1 cellular context compared by ENCODE assay signal in genomic region chr12:132489078-132489601, GRCh38.
TF ChIP-seq lines count a peak whose summit lies in the region.

No MANE protein-coding gene starts in this region.

TF ChIP-seq in HepG2, 621 proteins besides CTCF, POLR2A, EP300 and RAD21 (continued from another document and continues in another):
- TF ChIP-seq, protein P1, sequence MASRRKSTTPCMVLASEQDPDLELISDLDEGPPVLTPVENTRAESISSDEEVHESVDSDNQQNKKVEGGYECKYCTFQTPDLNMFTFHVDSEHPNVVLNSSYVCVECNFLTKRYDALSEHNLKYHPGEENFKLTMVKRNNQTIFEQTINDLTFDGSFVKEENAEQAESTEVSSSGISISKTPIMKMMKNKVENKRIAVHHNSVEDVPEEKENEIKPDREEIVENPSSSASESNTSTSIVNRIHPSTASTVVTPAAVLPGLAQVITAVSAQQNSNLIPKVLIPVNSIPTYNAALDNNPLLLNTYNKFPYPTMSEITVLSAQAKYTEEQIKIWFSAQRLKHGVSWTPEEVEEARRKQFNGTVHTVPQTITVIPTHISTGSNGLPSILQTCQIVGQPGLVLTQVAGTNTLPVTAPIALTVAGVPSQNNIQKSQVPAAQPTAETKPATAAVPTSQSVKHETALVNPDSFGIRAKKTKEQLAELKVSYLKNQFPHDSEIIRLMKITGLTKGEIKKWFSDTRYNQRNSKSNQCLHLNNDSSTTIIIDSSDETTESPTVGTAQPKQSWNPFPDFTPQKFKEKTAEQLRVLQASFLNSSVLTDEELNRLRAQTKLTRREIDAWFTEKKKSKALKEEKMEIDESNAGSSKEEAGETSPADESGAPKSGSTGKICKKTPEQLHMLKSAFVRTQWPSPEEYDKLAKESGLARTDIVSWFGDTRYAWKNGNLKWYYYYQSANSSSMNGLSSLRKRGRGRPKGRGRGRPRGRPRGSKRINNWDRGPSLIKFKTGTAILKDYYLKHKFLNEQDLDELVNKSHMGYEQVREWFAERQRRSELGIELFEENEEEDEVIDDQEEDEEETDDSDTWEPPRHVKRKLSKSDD (CRISPR knock-in tag; IDR thresholded peaks at IDR 0.05; ENCODE audit: low read depth), result no peak
- TF ChIP-seq ZNF772 (CRISPR knock-in tag; IDR thresholded peaks at IDR 0.05) (no peak), MAZ (IDR thresholded peaks at IDR 0.05; ENCODE audit: borderline replicate concordance, low read depth, low read length) (no peak), MAZ (CRISPR knock-in tag; IDR thresholded peaks at IDR 0.05; ENCODE audit: low read depth) (no peak), MTF1 (CRISPR knock-in tag; IDR thresholded peaks at IDR 0.05) (no peak), ZNF547 (CRISPR knock-in tag; IDR thresholded peaks at IDR 0.05) (no peak), SNAPC4 (CRISPR knock-in tag; IDR thresholded peaks at IDR 0.05) (no peak), SIX1 (CRISPR knock-in tag; IDR thresholded peaks at IDR 0.05; ENCODE audit: borderline replicate concordance) (no peak), ZFP41 (CRISPR knock-in tag; IDR thresholded peaks at IDR 0.05; ENCODE audit: borderline replicate concordance) (no peak), SMARCC2 (IDR thresholded peaks at IDR 0.05) (no peak), KMT2B (CRISPR knock-in tag; IDR thresholded peaks at IDR 0.05) (no peak), MIXL1 (CRISPR knock-in tag; IDR thresholded peaks at IDR 0.05) (no peak), FOSL1 (CRISPR knock-in tag; IDR thresholded peaks at IDR 0.05; ENCODE audit: borderline replicate concordance) (no peak), BCL6 (CRISPR knock-in tag; IDR thresholded peaks at IDR 0.05) (0 out of 2 replicates have a peak, but pooled peaks have one; percentile 32), ZNF720 (CRISPR knock-in tag; IDR thresholded peaks at IDR 0.05) (no peak), RARG (CRISPR knock-in tag; IDR thresholded peaks at IDR 0.05; ENCODE audit: low read depth) (no peak), ZNF563 (CRISPR knock-in tag; IDR thresholded peaks at IDR 0.05) (no peak), HNF1A (IDR thresholded peaks at IDR 0.05; ENCODE audit: low read depth) (no peak), HNF1A (CRISPR knock-in tag; IDR thresholded peaks at IDR 0.05; ENCODE audit: borderline replicate concordance) (no peak), ZKSCAN8 (CRISPR knock-in tag; IDR thresholded peaks at IDR 0.05; ENCODE audit: borderline replicate concordance) (no peak), EZH2 (conservative IDR thresholded peaks at IDR 0.05; ENCODE audit: low read depth, low read length) (0 out of 2 replicates have a peak, but pooled peaks have one; percentile 55)
- TF ChIP-seq, protein P2, sequence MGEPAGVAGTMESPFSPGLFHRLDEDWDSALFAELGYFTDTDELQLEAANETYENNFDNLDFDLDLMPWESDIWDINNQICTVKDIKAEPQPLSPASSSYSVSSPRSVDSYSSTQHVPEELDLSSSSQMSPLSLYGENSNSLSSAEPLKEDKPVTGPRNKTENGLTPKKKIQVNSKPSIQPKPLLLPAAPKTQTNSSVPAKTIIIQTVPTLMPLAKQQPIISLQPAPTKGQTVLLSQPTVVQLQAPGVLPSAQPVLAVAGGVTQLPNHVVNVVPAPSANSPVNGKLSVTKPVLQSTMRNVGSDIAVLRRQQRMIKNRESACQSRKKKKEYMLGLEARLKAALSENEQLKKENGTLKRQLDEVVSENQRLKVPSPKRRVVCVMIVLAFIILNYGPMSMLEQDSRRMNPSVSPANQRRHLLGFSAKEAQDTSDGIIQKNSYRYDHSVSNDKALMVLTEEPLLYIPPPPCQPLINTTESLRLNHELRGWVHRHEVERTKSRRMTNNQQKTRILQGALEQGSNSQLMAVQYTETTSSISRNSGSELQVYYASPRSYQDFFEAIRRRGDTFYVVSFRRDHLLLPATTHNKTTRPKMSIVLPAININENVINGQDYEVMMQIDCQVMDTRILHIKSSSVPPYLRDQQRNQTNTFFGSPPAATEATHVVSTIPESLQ (CRISPR knock-in tag; conservative IDR thresholded peaks at IDR 0.05), result no peak
- TF ChIP-seq, protein P3, sequence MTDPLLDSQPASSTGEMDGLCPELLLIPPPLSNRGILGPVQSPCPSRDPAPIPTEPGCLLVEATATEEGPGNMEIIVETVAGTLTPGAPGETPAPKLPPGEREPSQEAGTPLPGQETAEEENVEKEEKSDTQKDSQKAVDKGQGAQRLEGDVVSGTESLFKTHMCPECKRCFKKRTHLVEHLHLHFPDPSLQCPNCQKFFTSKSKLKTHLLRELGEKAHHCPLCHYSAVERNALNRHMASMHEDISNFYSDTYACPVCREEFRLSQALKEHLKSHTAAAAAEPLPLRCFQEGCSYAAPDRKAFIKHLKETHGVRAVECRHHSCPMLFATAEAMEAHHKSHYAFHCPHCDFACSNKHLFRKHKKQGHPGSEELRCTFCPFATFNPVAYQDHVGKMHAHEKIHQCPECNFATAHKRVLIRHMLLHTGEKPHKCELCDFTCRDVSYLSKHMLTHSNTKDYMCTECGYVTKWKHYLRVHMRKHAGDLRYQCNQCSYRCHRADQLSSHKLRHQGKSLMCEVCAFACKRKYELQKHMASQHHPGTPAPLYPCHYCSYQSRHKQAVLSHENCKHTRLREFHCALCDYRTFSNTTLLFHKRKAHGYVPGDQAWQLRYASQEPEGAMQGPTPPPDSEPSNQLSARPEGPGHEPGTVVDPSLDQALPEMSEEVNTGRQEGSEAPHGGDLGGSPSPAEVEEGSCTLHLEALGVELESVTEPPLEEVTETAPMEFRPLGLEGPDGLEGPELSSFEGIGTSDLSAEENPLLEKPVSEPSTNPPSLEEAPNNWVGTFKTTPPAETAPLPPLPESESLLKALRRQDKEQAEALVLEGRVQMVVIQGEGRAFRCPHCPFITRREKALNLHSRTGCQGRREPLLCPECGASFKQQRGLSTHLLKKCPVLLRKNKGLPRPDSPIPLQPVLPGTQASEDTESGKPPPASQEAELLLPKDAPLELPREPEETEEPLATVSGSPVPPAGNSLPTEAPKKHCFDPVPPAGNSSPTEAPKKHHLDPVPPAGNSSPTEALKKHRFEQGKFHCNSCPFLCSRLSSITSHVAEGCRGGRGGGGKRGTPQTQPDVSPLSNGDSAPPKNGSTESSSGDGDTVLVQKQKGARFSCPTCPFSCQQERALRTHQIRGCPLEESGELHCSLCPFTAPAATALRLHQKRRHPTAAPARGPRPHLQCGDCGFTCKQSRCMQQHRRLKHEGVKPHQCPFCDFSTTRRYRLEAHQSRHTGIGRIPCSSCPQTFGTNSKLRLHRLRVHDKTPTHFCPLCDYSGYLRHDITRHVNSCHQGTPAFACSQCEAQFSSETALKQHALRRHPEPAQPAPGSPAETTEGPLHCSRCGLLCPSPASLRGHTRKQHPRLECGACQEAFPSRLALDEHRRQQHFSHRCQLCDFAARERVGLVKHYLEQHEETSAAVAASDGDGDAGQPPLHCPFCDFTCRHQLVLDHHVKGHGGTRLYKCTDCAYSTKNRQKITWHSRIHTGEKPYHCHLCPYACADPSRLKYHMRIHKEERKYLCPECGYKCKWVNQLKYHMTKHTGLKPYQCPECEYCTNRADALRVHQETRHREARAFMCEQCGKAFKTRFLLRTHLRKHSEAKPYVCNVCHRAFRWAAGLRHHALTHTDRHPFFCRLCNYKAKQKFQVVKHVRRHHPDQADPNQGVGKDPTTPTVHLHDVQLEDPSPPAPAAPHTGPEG (CRISPR knock-in tag; IDR thresholded peaks at IDR 0.05), result no peak
- TF ChIP-seq, protein P4, sequence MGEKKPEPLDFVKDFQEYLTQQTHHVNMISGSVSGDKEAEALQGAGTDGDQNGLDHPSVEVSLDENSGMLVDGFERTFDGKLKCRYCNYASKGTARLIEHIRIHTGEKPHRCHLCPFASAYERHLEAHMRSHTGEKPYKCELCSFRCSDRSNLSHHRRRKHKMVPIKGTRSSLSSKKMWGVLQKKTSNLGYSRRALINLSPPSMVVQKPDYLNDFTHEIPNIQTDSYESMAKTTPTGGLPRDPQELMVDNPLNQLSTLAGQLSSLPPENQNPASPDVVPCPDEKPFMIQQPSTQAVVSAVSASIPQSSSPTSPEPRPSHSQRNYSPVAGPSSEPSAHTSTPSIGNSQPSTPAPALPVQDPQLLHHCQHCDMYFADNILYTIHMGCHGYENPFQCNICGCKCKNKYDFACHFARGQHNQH (CRISPR knock-in tag; IDR thresholded peaks at IDR 0.05), result no peak
- TF ChIP-seq, protein P5, sequence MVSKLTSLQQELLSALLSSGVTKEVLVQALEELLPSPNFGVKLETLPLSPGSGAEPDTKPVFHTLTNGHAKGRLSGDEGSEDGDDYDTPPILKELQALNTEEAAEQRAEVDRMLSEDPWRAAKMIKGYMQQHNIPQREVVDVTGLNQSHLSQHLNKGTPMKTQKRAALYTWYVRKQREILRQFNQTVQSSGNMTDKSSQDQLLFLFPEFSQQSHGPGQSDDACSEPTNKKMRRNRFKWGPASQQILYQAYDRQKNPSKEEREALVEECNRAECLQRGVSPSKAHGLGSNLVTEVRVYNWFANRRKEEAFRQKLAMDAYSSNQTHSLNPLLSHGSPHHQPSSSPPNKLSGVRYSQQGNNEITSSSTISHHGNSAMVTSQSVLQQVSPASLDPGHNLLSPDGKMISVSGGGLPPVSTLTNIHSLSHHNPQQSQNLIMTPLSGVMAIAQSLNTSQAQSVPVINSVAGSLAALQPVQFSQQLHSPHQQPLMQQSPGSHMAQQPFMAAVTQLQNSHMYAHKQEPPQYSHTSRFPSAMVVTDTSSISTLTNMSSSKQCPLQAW (CRISPR knock-in tag; IDR thresholded peaks at IDR 0.05), result no peak
- TF ChIP-seq, protein P6, sequence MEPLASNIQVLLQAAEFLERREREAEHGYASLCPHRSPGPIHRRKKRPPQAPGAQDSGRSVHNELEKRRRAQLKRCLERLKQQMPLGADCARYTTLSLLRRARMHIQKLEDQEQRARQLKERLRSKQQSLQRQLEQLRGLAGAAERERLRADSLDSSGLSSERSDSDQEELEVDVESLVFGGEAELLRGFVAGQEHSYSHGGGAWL (CRISPR knock-in tag; IDR thresholded peaks at IDR 0.05), result peak; percentile 27; the same call in 1 of the 2 replicates
